23 cellular contexts compared by ENCODE assay signal in genomic region chr16:83913234-83913633, GRCh38. TPM values are rescaled to one million over a fixed set of nuclear protein-coding genes. Genes with fewer than 3 reads are reported as not detected.
DNase-seq lines count a peak whose midpoint lies in the region; ATAC-seq and TF ChIP-seq lines count a peak whose summit lies in the region.
"Had no signal": no experiment of that assay in that cellular context is flagged by ENCODE, and none has a peak within 500 bp of the region (broad histone marks: within the 10 kb centered on the region; RNA-seq: fewer than 3 reads in every experiment).

No MANE protein-coding gene starts in this region.

- H3K9me3 ChIP-seq in heart left ventricle, result no peaks in the 10 kb centered on the region
- H3K9me3 ChIP-seq in upper lobe of left lung, result no peaks in the 10 kb centered on the region
- H3K9me3 ChIP-seq in naive thymus-derived CD4-positive, alpha-beta T cell (ENCODE audit: control insufficient read depth in 2 of 3, low read length in 3 of 3), result no peaks in the 10 kb centered on the region
- H3K9me3 ChIP-seq in CD4-positive, alpha-beta memory T cell (ENCODE audit: control insufficient read depth in 1 of 2, low read length in 2 of 2), result no peaks in the 10 kb centered on the region

- peaks cover 15 to 60% (median 18%) of the 10 kb centered on the region in 5 donors for H3K36me3 Mint-ChIP-seq in naive thymus-derived CD4-positive, alpha-beta T cell
- peaks cover 49 to 71% of the 10 kb centered on the region in 2 donors for H3K36me3 Mint-ChIP-seq in CD4-positive, alpha-beta memory T cell

- 32 to 39% (median 33%) methylated on average over 17 of the region's 17 CpGs for WGBS in heart left ventricle, 4 donors
- WGBS in mesendoderm (ENCODE audit: extremely low coverage, insufficient coverage, low lambda C conversion rate), result no CpG with 5 or more reads among the region's 17 CpGs
- WGBS in upper lobe of left lung, 2 donors, result 53 to 70% methylated on average over 16 to 17 of the region's 17 CpGs

- TF ChIP-seq EP300 in upper lobe of left lung (IDR thresholded peaks at IDR 0.05), result no peak

- H2BK5ac ChIP-seq in mesendoderm (ENCODE audit: low read length), result no peak overlapping the region

- intact Hi-C loops in heart left ventricle (cut with DNase I), result loop anchor here in 2 of 10 donors (2.0 to 5.0 kb wide), 2 partner anchors 14 to 39 kb away; partner anchors contain the start of genes MLYCD (in 1 of the 2) and OSGIN1 (in 1 of the 2)
- intact Hi-C loops in naive thymus-derived CD4-positive, alpha-beta T cell (cut with micrococcal nuclease), result no loop called here
- intact Hi-C loops in CD4-positive, alpha-beta memory T cell (cut with micrococcal nuclease), result no loop called here

- TF ChIP-seq POLR2A in heart left ventricle (IDR thresholded peaks at IDR 0.05), result no peak
- TF ChIP-seq POLR2A in upper lobe of left lung (IDR thresholded peaks at IDR 0.05), result no peak

- no peak overlapping the region for H3K23ac ChIP-seq in mesendoderm (ENCODE audit: low read length)

- H3K4me1 Mint-ChIP-seq in naive thymus-derived CD4-positive, alpha-beta T cell, result peaks cover 0 to 8% (median 5%) of the 10 kb centered on the region in 7 donors
- H3K4me1 Mint-ChIP-seq in CD4-positive, alpha-beta memory T cell, result peaks cover 0 to 11% (median 4%) of the 10 kb centered on the region in 4 donors

- TF ChIP-seq CTCF in heart left ventricle (IDR thresholded peaks at IDR 0.05), result peak in 1 of 12 donors; percentile 7
- no peak for TF ChIP-seq CTCF in upper lobe of left lung (IDR thresholded peaks at IDR 0.05)

- H2BK120ac ChIP-seq in mesendoderm (ENCODE audit: low read depth, low read length), result no peak overlapping the region

- H3K79me2 ChIP-seq in mesendoderm (ENCODE audit: control insufficient read depth, insufficient read depth, low read length), result no peaks in the 10 kb centered on the region

- H3K79me1 ChIP-seq in mesendoderm (ENCODE audit: low read length), result peaks cover 1% of the 10 kb centered on the region

- peaks cover 0 to 5% (median 0%) of the 10 kb centered on the region in 11 donors for H3K9me3 Mint-ChIP-seq in naive thymus-derived CD4-positive, alpha-beta T cell
- no peaks in the 10 kb centered on the region for H3K9me3 Mint-ChIP-seq in CD4-positive, alpha-beta memory T cell
- H3K9me3 Mint-ChIP-seq: HFFc6 had no signal

- peaks cover 0 to 94% (median 85%) of the 10 kb centered on the region in 9 donors for H3K36me3 ChIP-seq in heart left ventricle
- H3K36me3 ChIP-seq in mesendoderm (ENCODE audit: control insufficient read depth, insufficient read depth, low read length), result peaks cover 6% of the 10 kb centered on the region
- peaks cover 20 to 94% (median 70%) of the 10 kb centered on the region in 4 donors for H3K36me3 ChIP-seq in upper lobe of left lung
- peaks cover 5 to 77% (median 18%) of the 10 kb centered on the region in 3 experiments for H3K36me3 ChIP-seq in naive thymus-derived CD4-positive, alpha-beta T cell (ENCODE audit: control insufficient read depth in 2 of 3, insufficient read depth in 3 of 3, low read length in 3 of 3)
- peaks cover 52% of the 10 kb centered on the region for H3K36me3 ChIP-seq in CD4-positive, alpha-beta memory T cell (ENCODE audit: insufficient read depth, low read length)

- H3K4me3 Mint-ChIP-seq in naive thymus-derived CD4-positive, alpha-beta T cell, result no peak overlapping the region
- no peak overlapping the region for H3K4me3 Mint-ChIP-seq in CD4-positive, alpha-beta memory T cell
- H3K4me3 Mint-ChIP-seq: HFFc6 had no signal

- H3K9ac ChIP-seq in mesendoderm (ENCODE audit: low read length), result no peak overlapping the region
- H3K9ac ChIP-seq: parathyroid adenoma had no signal

- no peak overlapping the region for H2AK5ac ChIP-seq in mesendoderm (ENCODE audit: low read length)

- H4K5ac ChIP-seq in mesendoderm (ENCODE audit: low read length), result no peak overlapping the region

- no peaks in the 10 kb centered on the region for H3K27me3 Mint-ChIP-seq in naive thymus-derived CD4-positive, alpha-beta T cell
- no peaks in the 10 kb centered on the region for H3K27me3 Mint-ChIP-seq in CD4-positive, alpha-beta memory T cell

- H3K27me3 ChIP-seq in heart left ventricle, result no peaks in the 10 kb centered on the region
- no peaks in the 10 kb centered on the region for H3K27me3 ChIP-seq in mesendoderm (ENCODE audit: insufficient read depth, low read length, poor library complexity)
- no peaks in the 10 kb centered on the region for H3K27me3 ChIP-seq in upper lobe of left lung
- H3K27me3 ChIP-seq in naive thymus-derived CD4-positive, alpha-beta T cell (ENCODE audit: control insufficient read depth in 2 of 2, insufficient read depth in 2 of 2, low read length in 2 of 2), result no peaks in the 10 kb centered on the region
- no peaks in the 10 kb centered on the region for H3K27me3 ChIP-seq in CD4-positive, alpha-beta memory T cell (ENCODE audit: insufficient read depth, low read length)
- H3K27me3 ChIP-seq: cardiac muscle cell had no signal

- peak overlapping the region; percentile 65 for H3K56ac ChIP-seq in mesendoderm (ENCODE audit: low read length)

- no peak overlapping the region for H2BK15ac ChIP-seq in mesendoderm (replicated peaks; ENCODE audit: low read depth)

- POLR2A ChIA-PET in naive thymus-derived CD4-positive, alpha-beta T cell (lab: Charles Lee), result no interaction called here
- POLR2A ChIA-PET in CD4-positive, alpha-beta memory T cell (lab: Charles Lee; ENCODE audit: partially characterized antibody), result no interaction called here

- H3K4me3 ChIP-seq in heart left ventricle (no peak overlapping the region), mesendoderm (ENCODE audit: low read length) (no peak overlapping the region), upper lobe of left lung (no peak overlapping the region)
- H3K4me3 ChIP-seq in naive thymus-derived CD4-positive, alpha-beta T cell (ENCODE audit: low read length), result no peak overlapping the region
- no peak overlapping the region for H3K4me3 ChIP-seq in CD4-positive, alpha-beta memory T cell (ENCODE audit: low read length in 2 of 2)
- H3K4me3 ChIP-seq: cardiac muscle cell, PC-9, SK-N-MC had no signal

- CTCF ChIA-PET in naive thymus-derived CD4-positive, alpha-beta T cell (lab: Charles Lee), result interaction anchor here (1.6 kb wide), 1 partner anchor 14 kb away, joined by 5 read pairs; no protein-coding TSS in a partner anchor
- CTCF ChIA-PET in CD4-positive, alpha-beta memory T cell (lab: Charles Lee; ENCODE audit: partially characterized antibody), result interaction anchor here (1.0 to 6.8 kb wide), 2 partner anchors 10 to 14 kb away, joined by 3 to 38 read pairs; no protein-coding TSS in a partner anchor

- no peak overlapping the region for H3K4me2 ChIP-seq in mesendoderm (ENCODE audit: low read length)
- H3K4me2 ChIP-seq: PC-9 had no signal

- H3K27ac Mint-ChIP-seq in naive thymus-derived CD4-positive, alpha-beta T cell, result no peak overlapping the region
- H3K27ac Mint-ChIP-seq in CD4-positive, alpha-beta memory T cell, result no peak overlapping the region
- H3K27ac Mint-ChIP-seq: HFFc6 had no signal

- peak overlapping the region; percentile 42 to 79 (median 74) for H3K27ac ChIP-seq in heart left ventricle
- H3K27ac ChIP-seq in mesendoderm (ENCODE audit: low read depth, low read length), result no peak overlapping the region
- peak overlapping the region; percentile 11 to 72 (median 66) for H3K27ac ChIP-seq in upper lobe of left lung
- H3K27ac ChIP-seq in naive thymus-derived CD4-positive, alpha-beta T cell (ENCODE audit: low read depth, low read length), result no peak overlapping the region
- no peak overlapping the region for H3K27ac ChIP-seq in CD4-positive, alpha-beta memory T cell (ENCODE audit: low read depth, low read length)
- H3K27ac ChIP-seq: cardiac muscle cell, parathyroid adenoma, PC-9, SK-N-MC had no signal

- no peak overlapping the region for H3K18ac ChIP-seq in mesendoderm (ENCODE audit: low read length)

- H3K4ac ChIP-seq in mesendoderm (ENCODE audit: low read depth, low read length), result no peak overlapping the region

- ATAC-seq in heart left ventricle (peak; percentile 91 to 96 (median 95)), upper lobe of left lung (ENCODE audit: low FRiP score in 2 of 2) (peak; percentile 46 to 61)
- no peak for ATAC-seq in naive thymus-derived CD4-positive, alpha-beta T cell
- ATAC-seq: activated CD4-positive, CD25-positive, alpha-beta regulatory T cell treated with anti-CD3 and anti-CD28 coated beads, Interleukin-2, amount 50 U/mL, for 24 hours had no signal

- DNase-seq in dermis blood vessel endothelial cell (peak; percentile 26), heart left ventricle (peak; percentile 80 to 92 (median 85)), mesendoderm (peak; percentile 74), upper lobe of left lung (peak; percentile 37 to 42), KG1 (lab: John Stamatoyannopoulos, UW) (no peak)
- DNase-seq in naive thymus-derived CD4-positive, alpha-beta T cell, result no peak
- no peak for DNase-seq in CD4-positive, alpha-beta memory T cell
- DNase-seq: activated CD8-positive, alpha-beta memory T cell treated with anti-CD3 and anti-CD28 coated beads for 24 hours; AML-193; HFFc6; hypothalamus; NCI-H1417 treated with DMSO at 0.1 percent for 48 hours; NCI-H748 treated with DMSO at 0.1 percent for 48 hours; PC-9; small intestine; stimulated activated CD8-positive, alpha-beta memory T cell treated with anti-CD3 and anti-CD28 coated beads, Interleukin-4, amount 100 ng/mL, for 48 hours; T-helper 9 cell had no signal

- H4K8ac ChIP-seq in mesendoderm (ENCODE audit: low read depth, low read length), result no peak overlapping the region

- H3K4me1 ChIP-seq in heart left ventricle (peaks cover 0 to 29% (median 11%) of the 10 kb centered on the region in 12 donors), mesendoderm (ENCODE audit: control insufficient read depth, low read depth, low read length) (peaks cover 16% of the 10 kb centered on the region), upper lobe of left lung (peaks cover 0 to 12% (median 6%) of the 10 kb centered on the region in 4 donors)
- no peaks in the 10 kb centered on the region for H3K4me1 ChIP-seq in naive thymus-derived CD4-positive, alpha-beta T cell (ENCODE audit: control insufficient read depth in 2 of 2, insufficient read depth in 2 of 2, low read length in 2 of 2)
- H3K4me1 ChIP-seq in CD4-positive, alpha-beta memory T cell (ENCODE audit: insufficient read depth, low read length), result no peaks in the 10 kb centered on the region
- H3K4me1 ChIP-seq: parathyroid adenoma had no signal

RNA-seq across cellular contexts. Expression of gene MLYCD, which starts 14.3 kb away (rescaled TPM):
- total RNA-seq in dermis blood vessel endothelial cell, result 2.6 and 5.6 TPM in 2 replicates
- 10 to 100 TPM; 22.5 to 65.3 (median 40.2) TPM for total RNA-seq in heart left ventricle
- polyA plus RNA-seq in heart left ventricle, result 10 to 100 TPM; 19.4 to 21.8 TPM
- polyA plus RNA-seq in mesendoderm (2013, experiment 1 of 2), result 1.5 TPM
- 1.5 TPM for polyA plus RNA-seq in mesendoderm (2013, experiment 2 of 2)
- 10 to 100 TPM in 3 of 6 donors, 1 to 10 TPM in 3; 7.5 to 30.4 (median 11.3) TPM for total RNA-seq in upper lobe of left lung
- 10 to 100 TPM in 2 of 5 experiments, 1 to 10 TPM in 3; 6.6 to 11.4 (median 8.1) TPM for total RNA-seq in naive thymus-derived CD4-positive, alpha-beta T cell
- 1 to 10 TPM; 1.8 to 2.6 TPM for polyA plus RNA-seq in naive thymus-derived CD4-positive, alpha-beta T cell
- 10 to 100 TPM in 1 of 2 experiments, 1 to 10 TPM in 1; 9.7 to 11.1 TPM for total RNA-seq in CD4-positive, alpha-beta memory T cell
- polyA plus RNA-seq in CD4-positive, alpha-beta memory T cell, result 1 to 10 TPM in 1 of 2 donors, under 1 TPM in 1; 0.81 to 2.8 TPM

RNA-seq across cellular contexts. Expression of gene OSGIN1, which starts 39.8 kb away (rescaled TPM):
- total RNA-seq in dermis blood vessel endothelial cell (0.68 and 1.4 TPM in 2 replicates), heart left ventricle (10 to 100 TPM in 2 of 9 donors, 1 to 10 TPM in 7; 3.3 to 11.0 (median 7.0) TPM), upper lobe of left lung (10 to 100 TPM in 5 of 6 donors, 1 to 10 TPM in 1; 7.3 to 34.2 (median 16.3) TPM)
- polyA plus RNA-seq in heart left ventricle, result 10 to 100 TPM in 1 of 2 donors, 1 to 10 TPM in 1; 7.4 to 12.8 TPM
- 0.25 TPM for polyA plus RNA-seq in mesendoderm (2013, experiment 1 of 2)
- 0.18 TPM for polyA plus RNA-seq in mesendoderm (2013, experiment 2 of 2)
- 1 to 10 TPM in 3 of 5 experiments, under 1 TPM in 2; 0.34 to 8.4 (median 1.3) TPM for total RNA-seq in naive thymus-derived CD4-positive, alpha-beta T cell
- polyA plus RNA-seq in naive thymus-derived CD4-positive, alpha-beta T cell, result under 1 TPM in 1 of 2 donors, not detected in 1; 0.59 TPM
- 1 to 10 TPM; 1.1 to 1.2 TPM for total RNA-seq in CD4-positive, alpha-beta memory T cell
- polyA plus RNA-seq in CD4-positive, alpha-beta memory T cell, result under 1 TPM in 1 of 2 donors, not detected in 1; 0.28 TPM

RNA-seq across cellular contexts. Expression of gene NECAB2, which starts 54.8 kb away (rescaled TPM):
- total RNA-seq in dermis blood vessel endothelial cell (not detected in 2 replicates), heart left ventricle (1 to 10 TPM in 2 of 9 donors, under 1 TPM in 5, not detected in 2; 0.24 to 1.3 (median 0.77) TPM), upper lobe of left lung (1 to 10 TPM in 1 of 6 donors, under 1 TPM in 2, not detected in 3; 0.40 to 1.2 (median 0.44) TPM)
- 1 to 10 TPM; 1.2 to 2.1 TPM for polyA plus RNA-seq in heart left ventricle
- 0.53 TPM for polyA plus RNA-seq in mesendoderm (2013, experiment 1 of 2)
- 0.76 TPM for polyA plus RNA-seq in mesendoderm (2013, experiment 2 of 2)
- not detected for total RNA-seq in naive thymus-derived CD4-positive, alpha-beta T cell
- not detected for polyA plus RNA-seq in naive thymus-derived CD4-positive, alpha-beta T cell
- not detected for total RNA-seq in CD4-positive, alpha-beta memory T cell
- polyA plus RNA-seq in CD4-positive, alpha-beta memory T cell, result not detected
- total RNA-seq: kidney epithelial cell, subcutaneous adipose tissue had no signal

Comparison
In these comparisons a context has a peak if more than half of its experiments do, and no peak if none do; other contexts are left out.
1. DNase-seq: peak in dermis blood vessel endothelial cell (single experiment), heart left ventricle (5 of 5), mesendoderm (single experiment) and upper lobe of left lung (2 of 2); none in naive thymus-derived CD4-positive, alpha-beta T cell (0 of 9), CD4-positive, alpha-beta memory T cell (0 of 5) and KG1 (single experiment).
2. H3K27ac ChIP-seq: peak in heart left ventricle (12 of 12) and upper lobe of left lung (4 of 4); none in mesendoderm (single experiment), naive thymus-derived CD4-positive, alpha-beta T cell (single experiment) and CD4-positive, alpha-beta memory T cell (single experiment).